In the genomic region with DNA sequence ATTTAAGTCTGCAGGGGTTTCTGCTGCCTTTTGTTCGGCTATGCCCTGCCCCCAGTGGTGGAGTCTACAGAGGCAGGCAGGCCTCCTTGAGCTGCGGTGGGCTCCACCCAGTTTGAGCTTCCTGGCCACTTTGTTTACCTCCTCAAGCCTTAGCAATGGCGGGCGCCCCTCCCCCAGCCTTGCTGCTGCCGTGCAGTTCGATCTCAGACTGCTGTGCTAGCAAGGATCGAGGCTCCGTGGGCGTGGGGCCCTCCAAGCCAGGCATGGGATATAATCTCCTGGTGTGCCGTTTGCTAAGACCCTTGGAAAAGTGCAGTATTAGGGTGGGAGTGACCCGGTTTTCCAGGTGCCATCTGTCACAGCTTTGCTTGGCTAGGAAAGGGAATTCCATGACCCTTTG, we compare ENCODE assay signal across 1 cellular context. TPM values are rescaled to one million over a fixed set of nuclear protein-coding genes. Genes with fewer than 3 reads are reported as not detected.
"Had no signal": no experiment of that assay in that cellular context is flagged by ENCODE, and none has a peak within 500 bp of the region (broad histone marks: within the 10 kb centered on the region; RNA-seq: fewer than 3 reads in every experiment).

No MANE protein-coding gene starts in this region.

RNA-seq across cellular contexts. Expression of a gene that starts 15.9 kb away (rescaled TPM):
- polyA plus RNA-seq: naive thymus-derived CD4-positive, alpha-beta T cell had no signal
